In the genomic region with DNA sequence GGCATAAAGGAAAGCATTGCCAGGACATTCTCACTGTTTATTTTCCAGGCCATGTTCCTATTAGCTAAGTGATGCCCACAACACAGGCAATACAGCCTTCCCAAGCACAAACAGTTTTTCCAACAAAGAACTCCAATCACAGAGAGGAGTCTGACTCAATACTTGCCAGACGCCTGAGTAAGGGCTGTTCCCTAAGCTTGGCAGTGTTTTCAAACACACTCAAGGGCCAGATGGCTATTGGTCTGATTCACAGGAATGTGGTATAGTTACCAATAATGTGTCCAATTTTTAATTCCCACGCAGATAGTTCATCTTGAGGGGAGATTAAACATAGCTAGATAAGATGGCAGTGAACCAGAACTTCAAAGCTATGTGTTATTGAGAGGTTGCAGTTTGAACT, we compare ENCODE assay signal across 13 cellular contexts.
A peak's percentile ranks its signal among the peaks of the same experiment; 100 is the strongest.
DNase-seq lines count a peak whose midpoint lies in the region; ATAC-seq and TF ChIP-seq lines count a peak whose summit lies in the region.
"Had no signal": no experiment of that assay in that cellular context is flagged by ENCODE, and none has a peak within 500 bp of the region (broad histone marks: within the 10 kb centered on the region; RNA-seq: fewer than 3 reads in every experiment).

No MANE protein-coding gene starts in this region.

- WGBS in lung, 2 donors, result 41 to 74% methylated on average over 2 of the region's 2 CpGs
- WGBS in esophagus muscularis mucosa, result 21% methylated on average over 2 of the region's 2 CpGs

- TF ChIP-seq POLR2A in esophagus muscularis mucosa (IDR thresholded peaks at IDR 0.05; ENCODE audit: low read depth), result no peak

- no peak overlapping the region for H3K27ac ChIP-seq in lung (ENCODE audit: low read depth in 1 of 2, low read length in 1 of 2)
- H3K27ac ChIP-seq in esophagus muscularis mucosa (replicated peaks in 1 of 4), result no peak overlapping the region

- H3K36me3 ChIP-seq in lung (ENCODE audit: control insufficient read depth in 2 of 2, insufficient read depth in 2 of 2, low read length in 2 of 2) (no peaks in the 10 kb centered on the region), esophagus muscularis mucosa (no peaks in the 10 kb centered on the region)

- DNase-seq in AG10803 (ENCODE audit: low read depth) (peak; percentile 46), M059J (ENCODE audit: low read depth) (peak; percentile 17), epithelial cell of esophagus (ENCODE audit: low read depth) (peak; percentile 30), lung (ENCODE audit: low spot score) (no peak), NCI-H774 (lab: John Stamatoyannopoulos, UW) (no peak), esophagus muscularis mucosa (ENCODE audit: extremely low spot score) (no peak)
- no peak for DNase-seq in NK-92 treated with Interleukin-12 subunit alpha and Interleukin-12 subunit beta, amount 100 ng/mL, for 24 hours (lab: John Stamatoyannopoulos, UW)
- no peak for DNase-seq in activated CD4-positive, alpha-beta T cell treated with anti-CD3 and anti-CD28 coated beads, Interleukin-2, amount 50 U/mL, for 1 hour
- DNase-seq: ACHN; activated CD4-positive, alpha-beta T cell treated with anti-CD3 and anti-CD28 coated beads for 48 hours; mesenchymal stem cell; NCI-H1930; NCI-H82 had no signal

- TF ChIP-seq EP300 in esophagus muscularis mucosa (IDR thresholded peaks at IDR 0.05), result no peak

- H3K9me3 ChIP-seq in lung (ENCODE audit: control insufficient read depth in 2 of 2, insufficient read depth in 1 of 2, low read length in 1 of 2), result peaks cover 0 to under 1% of the 10 kb centered on the region in 2 donors
- peaks cover 0 to 13% (median 8%) of the 10 kb centered on the region in 4 donors for H3K9me3 ChIP-seq in esophagus muscularis mucosa

- intact Hi-C loops in esophagus muscularis mucosa (cut with DNase I), result no loop called here

- TF ChIP-seq CTCF in AG10803 (conservative IDR thresholded peaks at IDR 0.05; ENCODE audit: low read length) (no peak), epithelial cell of esophagus (IDR thresholded peaks at IDR 0.05; ENCODE audit: insufficient read depth, low read depth, low read length, missing control alignments) (no peak), lung (IDR thresholded peaks at IDR 0.05; ENCODE audit: control extremely low read depth, extremely low read depth) (no peak), esophagus muscularis mucosa (IDR thresholded peaks at IDR 0.05) (no peak)

- no peaks in the 10 kb centered on the region for H3K27me3 ChIP-seq in lung (ENCODE audit: control insufficient read depth, insufficient read depth)
- H3K27me3 ChIP-seq in esophagus muscularis mucosa, result no peaks in the 10 kb centered on the region

- H3K4me1 ChIP-seq in lung (ENCODE audit: control insufficient read depth in 2 of 2, insufficient read depth in 2 of 2, low read length in 2 of 2) (no peaks in the 10 kb centered on the region), esophagus muscularis mucosa (no peaks in the 10 kb centered on the region)

- H3K4me3 ChIP-seq in AG10803 (ENCODE audit: low read length) (no peak overlapping the region), epithelial cell of esophagus (ENCODE audit: low read length) (no peak overlapping the region), lung (no peak overlapping the region), esophagus muscularis mucosa (no peak overlapping the region)

- peak; percentile 78 for ATAC-seq in lung (ENCODE audit: insufficient read depth, low FRiP score)

Comparison
In these comparisons a context has a peak if more than half of its experiments do, and no peak if none do; other contexts are left out.
1. DNase-seq: peak in AG10803 (single experiment), M059J (single experiment) and epithelial cell of esophagus (single experiment); none in lung (single experiment), NCI-H774 (single experiment), NK-92 treated with Interleukin-12 subunit alpha and Interleukin-12 subunit beta, amount 100 ng/mL, for 24 hours (single experiment), esophagus muscularis mucosa (single experiment) and activated CD4-positive, alpha-beta T cell treated with anti-CD3 and anti-CD28 coated beads, Interleukin-2, amount 50 U/mL, for 1 hour (single experiment).